In genomic region chr7:115276791-115277190, GRCh38 we compare ENCODE assay signal across 6 cellular contexts.
"Had no signal": no experiment of that assay in that cellular context is flagged by ENCODE, and none has a peak within 500 bp of the region (broad histone marks: within the 10 kb centered on the region; RNA-seq: fewer than 3 reads in every experiment).

No MANE protein-coding gene starts in this region.

- H3K4me3 ChIP-seq: GM23338, HAP-1 had no signal

- ATAC-seq: GM23338, HCT116 had no signal

- H3K4me1 ChIP-seq: HAP-1 had no signal

- H3K9me3 ChIP-seq: HAP-1 had no signal

- H3K4me2 ChIP-seq: GM23338 had no signal

- DNase-seq: H7, HFFc6, KG1 had no signal

- H3K36me3 ChIP-seq: HAP-1 had no signal

- H2AFZ ChIP-seq: GM23338 had no signal
